ENCODE assay signal across 8 cellular contexts in the genomic region with DNA sequence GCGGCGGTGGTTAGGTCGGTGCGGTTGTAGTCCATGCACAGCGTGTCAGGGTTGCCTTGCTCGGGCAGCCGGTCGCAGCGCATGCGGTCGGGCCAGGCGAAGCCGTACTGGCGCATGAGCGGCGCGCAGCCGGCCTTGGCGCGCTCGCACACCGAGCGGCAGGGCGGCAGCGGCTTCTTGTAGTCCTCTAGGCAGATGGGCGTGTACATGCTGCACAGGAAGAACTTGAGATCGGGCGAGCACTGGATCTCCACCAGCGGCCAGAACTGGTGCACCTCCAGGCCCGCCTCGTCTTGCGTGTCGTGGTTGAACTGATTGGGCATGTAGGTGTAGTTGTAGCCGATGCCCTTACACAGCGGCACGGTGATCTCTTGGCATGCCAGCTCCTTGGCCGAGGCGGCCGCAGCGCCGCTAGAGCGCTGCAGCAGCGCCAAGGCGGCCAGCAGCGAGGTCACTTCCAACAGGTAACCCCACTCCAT. TPM values are rescaled to one million over a fixed set of nuclear protein-coding genes. Genes with fewer than 3 reads are reported as not detected.
A peak's percentile ranks its signal among the peaks of the same experiment; 100 is the strongest.
DNase-seq lines count a peak whose midpoint lies in the region; ATAC-seq and TF ChIP-seq lines count a peak whose summit lies in the region.

No MANE protein-coding gene starts in this region.

- H3K27ac ChIP-seq in layer of hippocampus (ENCODE audit: low read depth, low read length): peak overlapping the region; percentile 10

- peaks cover 43% of the 10 kb centered on the region for H3K27me3 Mint-ChIP-seq in IgD-negative memory B cell
- H3K27me3 Mint-ChIP-seq in chondrocyte (ENCODE audit: low read depth): no peaks in the 10 kb centered on the region

- no peak for TF ChIP-seq CTCF in chondrocyte (IDR thresholded peaks at IDR 0.05)

- peaks cover 11 to 26% (median 11%) of the 10 kb centered on the region in 3 donors for H3K4me1 Mint-ChIP-seq in IgD-negative memory B cell
- H3K4me1 Mint-ChIP-seq in chondrocyte (ENCODE audit: low read depth): peaks cover 45% of the 10 kb centered on the region

- H3K27me3 ChIP-seq in layer of hippocampus (ENCODE audit: control insufficient read depth, insufficient read depth, low read length): no peaks in the 10 kb centered on the region

- peak; percentile 91 for DNase-seq in ELF-1 (ENCODE audit: low read depth, low spot score)
- peak; percentile 9 for DNase-seq in T-helper 9 cell
- peak; percentile 94 for DNase-seq in chondrocyte (ENCODE audit: low spot score)
- DNase-seq in stimulated activated CD4-positive, alpha-beta T cell treated with anti-CD3 and anti-CD28 coated beads, Interleukin-15, amount 100 ng/mL, for 24 hours: peak; percentile 69
- DNase-seq in iPS-NIHi7 (ENCODE audit: extremely low spot score): no peak

- ATAC-seq in GM21526 (IDR thresholded peaks at IDR 0.05; ENCODE audit: low FRiP score, unreplicated experiment): peak; percentile 42

- H3K27ac Mint-ChIP-seq in IgD-negative memory B cell (peak overlapping the region in 2 of 3 donors; percentile 67 to 73), chondrocyte (ENCODE audit: unreplicated experiment) (peak overlapping the region; percentile 51)

- H3K36me3 Mint-ChIP-seq in IgD-negative memory B cell (no peaks in the 10 kb centered on the region), chondrocyte (ENCODE audit: low read depth) (peaks cover 14% of the 10 kb centered on the region)

- H3K9me3 Mint-ChIP-seq in IgD-negative memory B cell (peaks cover 0 to 1% (median 0%) of the 10 kb centered on the region in 3 donors), chondrocyte (ENCODE audit: low read depth) (no peaks in the 10 kb centered on the region)

- H3K4me3 Mint-ChIP-seq in IgD-negative memory B cell (peak overlapping the region; percentile 85 to 97 (median 93)), chondrocyte (ENCODE audit: unreplicated experiment) (peak overlapping the region; percentile 82)

RNA-seq across cellular contexts. Expression of gene FZD8, which starts 1.1 kb away (rescaled TPM):
- polyA plus RNA-seq in IgD-negative memory B cell: not detected
- 86.9 to 163 TPM (median 89.5 TPM) in 3 replicates for total RNA-seq in chondrocyte

RNA-seq across cellular contexts. Expression of gene GJD4, which starts 35.8 kb away (rescaled TPM):
- polyA plus RNA-seq in IgD-negative memory B cell: not detected
- not detected in 3 replicates for total RNA-seq in chondrocyte
